Comparison of ENCODE assay signal across 24 cellular contexts in the genomic region with DNA sequence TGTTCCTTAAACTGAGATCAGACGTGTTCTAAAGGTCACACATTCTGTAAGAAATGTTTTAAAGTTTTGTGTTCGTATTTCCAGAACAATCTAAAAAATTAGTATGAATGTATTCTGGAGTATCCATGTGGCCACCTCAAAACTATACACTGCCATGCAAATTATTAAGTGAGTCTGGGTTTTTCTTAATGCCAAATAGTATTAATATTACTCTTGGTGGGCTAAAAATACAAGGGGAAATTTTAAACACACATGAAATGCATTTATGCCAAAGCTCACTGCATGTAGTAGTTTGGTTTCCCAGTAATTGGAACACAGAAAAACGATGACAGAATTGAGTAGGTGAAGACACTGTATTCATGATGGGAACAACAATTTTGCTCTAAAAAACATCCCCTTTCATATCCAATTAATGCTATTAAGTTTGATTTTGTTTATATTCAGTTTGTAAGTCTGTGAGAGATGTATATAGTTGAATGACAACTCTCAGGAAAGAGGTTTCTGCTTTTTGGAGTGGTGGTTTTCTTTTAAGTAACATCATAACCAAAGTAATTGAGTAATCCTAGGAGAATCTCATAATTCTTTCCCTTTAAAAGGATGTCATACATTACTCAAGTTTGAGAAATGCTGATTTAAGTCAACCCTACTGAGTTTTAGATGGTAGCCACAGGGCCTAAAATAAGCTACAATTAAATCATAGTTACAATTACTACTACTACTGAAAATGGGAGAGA.
DNase-seq lines count a peak whose midpoint lies in the region; ATAC-seq, FAIRE-seq and TF ChIP-seq lines count a peak whose summit lies in the region.
"Had no signal": no experiment of that assay in that cellular context is flagged by ENCODE, and none has a peak within 500 bp of the region (broad histone marks: within the 10 kb centered on the region; RNA-seq: fewer than 3 reads in every experiment).

No MANE protein-coding gene starts in this region.

- H3K27ac ChIP-seq in GM23338 (ENCODE audit: low read depth) (no peak overlapping the region), small intestine (ENCODE audit: low read depth in 1 of 2, low read length in 1 of 2) (no peak overlapping the region)
- H3K27ac ChIP-seq: gastroesophageal sphincter, hepatocyte, right atrium auricular region, suprapubic skin had no signal

- peak overlapping the region; percentile 6 to 71 for H3K4me3 Mint-ChIP-seq in activated T-cell treated with anti-CD3 and anti-CD28 coated beads, Interleukin-2, amount 50 U/mL, for 72 hours
- H3K4me3 Mint-ChIP-seq in GM23338, result no peak overlapping the region
- H3K4me3 Mint-ChIP-seq: activated naive CD8-positive, alpha-beta T cell treated with anti-CD3 and anti-CD28 coated beads, Interleukin-2, amount 50 U/mL, for 24 hours; neural crest cell had no signal

- FAIRE-seq in small intestine (lab: Jason Lieb, UNC), result no peak
- FAIRE-seq: GM12891, H54 had no signal

- no peaks in the 10 kb centered on the region for H3K9me3 ChIP-seq in small intestine (ENCODE audit: control insufficient read depth, low read depth)
- H3K9me3 ChIP-seq: suprapubic skin had no signal

- H3K4me1 Mint-ChIP-seq in activated T-cell treated with anti-CD3 and anti-CD28 coated beads, Interleukin-2, amount 50 U/mL, for 72 hours (ENCODE audit: low read depth), result peaks cover 22% of the 10 kb centered on the region
- H3K4me1 Mint-ChIP-seq in GM23338, result no peaks in the 10 kb centered on the region
- H3K4me1 Mint-ChIP-seq: activated naive CD8-positive, alpha-beta T cell treated with anti-CD3 and anti-CD28 coated beads, Interleukin-2, amount 50 U/mL, for 24 hours had no signal

- H3K4me2 ChIP-seq in GM23338, result no peak overlapping the region
- H3K4me2 ChIP-seq: hepatocyte had no signal

- no peaks in the 10 kb centered on the region for H3K27me3 ChIP-seq in GM23338 (ENCODE audit: insufficient read depth)
- no peaks in the 10 kb centered on the region for H3K27me3 ChIP-seq in small intestine (ENCODE audit: control insufficient read depth in 2 of 2, insufficient read depth in 2 of 2, low read length in 2 of 2)
- H3K27me3 ChIP-seq: gastroesophageal sphincter, hepatocyte, right atrium auricular region, suprapubic skin had no signal

- H3K4me3 ChIP-seq in GM23338, result no peak overlapping the region
- H3K4me3 ChIP-seq in small intestine (ENCODE audit: low read depth in 1 of 2, low read length in 2 of 2), result no peak overlapping the region
- H3K4me3 ChIP-seq: gastroesophageal sphincter, hepatocyte, right atrium auricular region, suprapubic skin had no signal

- H3K9me3 Mint-ChIP-seq in activated T-cell treated with anti-CD3 and anti-CD28 coated beads, Interleukin-2, amount 50 U/mL, for 72 hours, result peaks cover 2 to 7% of the 10 kb centered on the region in 2 donors
- H3K9me3 Mint-ChIP-seq in GM23338, result peaks cover 27% of the 10 kb centered on the region

- peak; percentile 86 to 87 for ATAC-seq in activated T-cell treated with anti-CD3 and anti-CD28 coated beads, Interleukin-2, amount 50 U/mL, for 72 hours (replicated peaks in 1 of 2)
- ATAC-seq in GM23338, result no peak
- no peak for ATAC-seq in HG02623 (IDR thresholded peaks at IDR 0.05; ENCODE audit: unreplicated experiment)
- ATAC-seq: activated naive CD8-positive, alpha-beta T cell treated with anti-CD3 and anti-CD28 coated beads, Interleukin-2, amount 50 U/mL, for 24 hours; gastroesophageal sphincter; left cardiac atrium had no signal

- no peaks in the 10 kb centered on the region for H3F3A ChIP-seq in GM23338 (replicated peaks; ENCODE audit: low read depth)

- H3K27ac Mint-ChIP-seq in activated T-cell treated with anti-CD3 and anti-CD28 coated beads, Interleukin-2, amount 50 U/mL, for 72 hours, result peak overlapping the region; percentile 94
- H3K27ac Mint-ChIP-seq in GM23338, result no peak overlapping the region
- H3K27ac Mint-ChIP-seq: activated naive CD8-positive, alpha-beta T cell treated with anti-CD3 and anti-CD28 coated beads, Interleukin-2, amount 50 U/mL, for 24 hours had no signal

- no peak for DNase-seq in activated T-cell treated with anti-CD3 and anti-CD28 coated beads, Interleukin-2, amount 50 U/mL, for 72 hours
- no peak for DNase-seq in activated T-cell treated with anti-CD3 and anti-CD28 coated beads, Interleukin-2, amount 50 U/mL, for 48 hours
- DNase-seq in GM23338 (ENCODE audit: low spot score), result no peak
- DNase-seq in amniotic epithelial cell (ENCODE audit: low read depth), result peak; percentile 39
- DNase-seq in NCI-H1436 (lab: John Stamatoyannopoulos, UW), result no peak
- no peak for DNase-seq in small intestine
- DNase-seq: activated CD8-positive, alpha-beta memory T cell treated with anti-CD3 and anti-CD28 coated beads, Interleukin-2, amount 50 U/mL, for 48 hours; activated naive CD8-positive, alpha-beta T cell treated with anti-CD3 and anti-CD28 coated beads, Interleukin-2, amount 50 U/mL, for 24 hours; Calu3; dermis blood vessel endothelial cell; left cardiac atrium; NCI-H1417 treated with DMSO at 0.1 percent for 48 hours; NCI-H446 treated with DMSO at 0.1 percent for 48 hours; SHP77; stimulated activated CD4-positive, alpha-beta T cell treated with anti-CD3 and anti-CD28 coated beads, Interleukin-2, amount 100 ng/mL, for 48 hours; T1000 had no signal

- no peaks in the 10 kb centered on the region for H3K4me1 ChIP-seq in GM23338 (ENCODE audit: insufficient read depth)
- H3K4me1 ChIP-seq in small intestine (ENCODE audit: control insufficient read depth in 2 of 2, insufficient read depth in 1 of 2, low read depth in 1 of 2, low read length in 1 of 2), result no peaks in the 10 kb centered on the region
- H3K4me1 ChIP-seq: gastroesophageal sphincter, right atrium auricular region had no signal

- H4K20me1 ChIP-seq in GM23338 (replicated peaks; ENCODE audit: insufficient read depth), result no peaks in the 10 kb centered on the region

- no peaks in the 10 kb centered on the region for H3K79me2 ChIP-seq in GM23338 (replicated peaks; ENCODE audit: insufficient read depth)
- H3K79me2 ChIP-seq: hepatocyte had no signal

- H3K9me2 ChIP-seq in GM23338 (ENCODE audit: insufficient read depth), result no peaks in the 10 kb centered on the region

- H3K36me3 ChIP-seq in GM23338 (ENCODE audit: insufficient read depth) (peaks cover 10% of the 10 kb centered on the region), small intestine (ENCODE audit: control insufficient read depth in 2 of 2, insufficient read depth in 2 of 2, low read length in 2 of 2) (no peaks in the 10 kb centered on the region)
- H3K36me3 ChIP-seq: gastroesophageal sphincter, right atrium auricular region, suprapubic skin had no signal

- 75 to 83% (median 81%) methylated on average over 3 of the region's 3 CpGs for WGBS in small intestine, 3 donors

- H2AFZ ChIP-seq in GM23338, result peak overlapping the region; percentile 57
- H2AFZ ChIP-seq: hepatocyte had no signal

- TF ChIP-seq CTCF in GM23338 (conservative IDR thresholded peaks at IDR 0.05; ENCODE audit: low read depth in 2 of 2), result no peak

- peaks cover 8% of the 10 kb centered on the region for H3K27me3 Mint-ChIP-seq in activated T-cell treated with anti-CD3 and anti-CD28 coated beads, Interleukin-2, amount 50 U/mL, for 72 hours (ENCODE audit: low read depth)
- H3K27me3 Mint-ChIP-seq in GM23338 (ENCODE audit: insufficient read depth, low read depth, poor library complexity), result peaks cover 3% of the 10 kb centered on the region
- H3K27me3 Mint-ChIP-seq: activated naive CD8-positive, alpha-beta T cell treated with anti-CD3 and anti-CD28 coated beads, Interleukin-2, amount 50 U/mL, for 24 hours had no signal

- H3K36me3 Mint-ChIP-seq in activated T-cell treated with anti-CD3 and anti-CD28 coated beads, Interleukin-2, amount 50 U/mL, for 72 hours (ENCODE audit: insufficient read depth in 2 of 2), result peaks cover 0 to 3% of the 10 kb centered on the region in 2 donors
- H3K36me3 Mint-ChIP-seq in GM23338 (ENCODE audit: low read depth), result peaks cover 14% of the 10 kb centered on the region

TF ChIP-seq in GM23338, 12 proteins besides CTCF, POLR2A, EP300 and RAD21 (continues in another document):
- no peak for TF ChIP-seq EZH2phosphoT487 (IDR thresholded peaks at IDR 0.05; ENCODE audit: unreplicated experiment)
- no peak for TF ChIP-seq CREB1 (CRISPR knock-in tag; IDR thresholded peaks at IDR 0.05; ENCODE audit: low read depth)
- TF ChIP-seq, protein P1, sequence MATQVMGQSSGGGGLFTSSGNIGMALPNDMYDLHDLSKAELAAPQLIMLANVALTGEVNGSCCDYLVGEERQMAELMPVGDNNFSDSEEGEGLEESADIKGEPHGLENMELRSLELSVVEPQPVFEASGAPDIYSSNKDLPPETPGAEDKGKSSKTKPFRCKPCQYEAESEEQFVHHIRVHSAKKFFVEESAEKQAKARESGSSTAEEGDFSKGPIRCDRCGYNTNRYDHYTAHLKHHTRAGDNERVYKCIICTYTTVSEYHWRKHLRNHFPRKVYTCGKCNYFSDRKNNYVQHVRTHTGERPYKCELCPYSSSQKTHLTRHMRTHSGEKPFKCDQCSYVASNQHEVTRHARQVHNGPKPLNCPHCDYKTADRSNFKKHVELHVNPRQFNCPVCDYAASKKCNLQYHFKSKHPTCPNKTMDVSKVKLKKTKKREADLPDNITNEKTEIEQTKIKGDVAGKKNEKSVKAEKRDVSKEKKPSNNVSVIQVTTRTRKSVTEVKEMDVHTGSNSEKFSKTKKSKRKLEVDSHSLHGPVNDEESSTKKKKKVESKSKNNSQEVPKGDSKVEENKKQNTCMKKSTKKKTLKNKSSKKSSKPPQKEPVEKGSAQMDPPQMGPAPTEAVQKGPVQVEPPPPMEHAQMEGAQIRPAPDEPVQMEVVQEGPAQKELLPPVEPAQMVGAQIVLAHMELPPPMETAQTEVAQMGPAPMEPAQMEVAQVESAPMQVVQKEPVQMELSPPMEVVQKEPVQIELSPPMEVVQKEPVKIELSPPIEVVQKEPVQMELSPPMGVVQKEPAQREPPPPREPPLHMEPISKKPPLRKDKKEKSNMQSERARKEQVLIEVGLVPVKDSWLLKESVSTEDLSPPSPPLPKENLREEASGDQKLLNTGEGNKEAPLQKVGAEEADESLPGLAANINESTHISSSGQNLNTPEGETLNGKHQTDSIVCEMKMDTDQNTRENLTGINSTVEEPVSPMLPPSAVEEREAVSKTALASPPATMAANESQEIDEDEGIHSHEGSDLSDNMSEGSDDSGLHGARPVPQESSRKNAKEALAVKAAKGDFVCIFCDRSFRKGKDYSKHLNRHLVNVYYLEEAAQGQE (IDR thresholded peaks at IDR 0.05; ENCODE audit: unreplicated experiment), result no peak
- TF ChIP-seq NANOG (IDR thresholded peaks at IDR 0.05; ENCODE audit: borderline replicate concordance), result no peak
- no peak for TF ChIP-seq EZH2 (IDR thresholded peaks at IDR 0.05; ENCODE audit: low read depth, unreplicated experiment)
- TF ChIP-seq, protein P2, sequence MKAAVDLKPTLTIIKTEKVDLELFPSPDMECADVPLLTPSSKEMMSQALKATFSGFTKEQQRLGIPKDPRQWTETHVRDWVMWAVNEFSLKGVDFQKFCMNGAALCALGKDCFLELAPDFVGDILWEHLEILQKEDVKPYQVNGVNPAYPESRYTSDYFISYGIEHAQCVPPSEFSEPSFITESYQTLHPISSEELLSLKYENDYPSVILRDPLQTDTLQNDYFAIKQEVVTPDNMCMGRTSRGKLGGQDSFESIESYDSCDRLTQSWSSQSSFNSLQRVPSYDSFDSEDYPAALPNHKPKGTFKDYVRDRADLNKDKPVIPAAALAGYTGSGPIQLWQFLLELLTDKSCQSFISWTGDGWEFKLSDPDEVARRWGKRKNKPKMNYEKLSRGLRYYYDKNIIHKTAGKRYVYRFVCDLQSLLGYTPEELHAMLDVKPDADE (IDR thresholded peaks at IDR 0.05), result no peak

Comparison
In these comparisons a context has a peak if more than half of its experiments do, and no peak if none do; other contexts are left out.
1. ATAC-seq: peak in activated T-cell treated with anti-CD3 and anti-CD28 coated beads, Interleukin-2, amount 50 U/mL, for 72 hours (2 of 2); none in GM23338 (single experiment) and HG02623 (single experiment).